In the genomic region with DNA sequence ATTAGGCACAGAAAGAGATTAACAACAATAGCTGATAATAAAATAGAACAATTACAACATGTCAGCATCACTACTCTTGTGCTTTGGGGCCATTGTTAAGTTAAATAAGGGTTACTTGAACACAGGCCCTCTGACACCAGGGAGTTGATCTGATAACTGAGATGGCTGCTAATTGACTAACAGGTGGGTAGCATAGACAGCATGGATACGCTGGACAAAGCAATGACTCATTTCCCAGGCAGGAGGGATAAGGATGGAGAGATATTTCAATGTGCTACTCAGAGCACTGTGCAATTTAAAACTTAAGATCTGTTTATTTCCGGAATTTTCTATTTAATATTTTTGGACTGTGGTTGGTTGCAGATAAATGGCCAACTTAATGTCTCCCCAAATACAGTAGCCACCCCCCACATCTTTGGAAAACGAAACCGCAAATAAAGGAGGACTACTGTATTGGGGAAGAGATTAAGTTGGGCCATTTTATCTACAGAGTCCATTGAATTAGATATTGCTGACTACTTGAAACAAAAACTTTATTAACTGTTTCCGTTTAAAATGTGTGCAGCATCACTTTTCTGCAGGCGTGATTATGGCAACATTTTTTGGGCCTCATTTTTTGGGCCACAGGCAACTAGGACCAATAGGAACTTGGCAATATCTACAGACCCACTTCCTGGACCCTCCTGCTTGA, we compare ENCODE assay signal across 1 cellular context.
TF ChIP-seq lines count a peak whose summit lies in the region.

No MANE protein-coding gene starts in this region.

TF ChIP-seq in K562, 482 proteins besides CTCF, POLR2A, EP300 and RAD21 (continued from another document and continues in another):
- TF ChIP-seq, protein P1, sequence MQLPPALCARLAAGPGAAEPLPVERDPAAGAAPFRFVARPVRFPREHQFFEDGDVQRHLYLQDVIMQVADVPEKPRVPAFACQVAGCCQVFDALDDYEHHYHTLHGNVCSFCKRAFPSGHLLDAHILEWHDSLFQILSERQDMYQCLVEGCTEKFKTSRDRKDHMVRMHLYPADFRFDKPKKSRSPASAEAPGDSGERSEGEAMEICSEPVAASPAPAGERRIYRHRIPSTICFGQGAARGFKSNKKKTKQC (CRISPR knock-in tag; IDR thresholded peaks at IDR 0.05) = no peak
- TF ChIP-seq RBM17 (IDR thresholded peaks at IDR 0.05; ENCODE audit: borderline replicate concordance, low read depth, low read length) = no peak
- no peak for TF ChIP-seq NR1H2 (CRISPR knock-in tag; IDR thresholded peaks at IDR 0.05)
- peak; percentile 29 for TF ChIP-seq FOS (IDR thresholded peaks at IDR 0.05; ENCODE audit: extremely low read depth, insufficient read length)
- peak; percentile 89 for TF ChIP-seq SMARCA4 (IDR thresholded peaks at IDR 0.05)
- TF ChIP-seq SRSF7 (optimal IDR thresholded peaks at IDR 0.05; ENCODE audit: low read depth, low read length) = no peak
- TF ChIP-seq GTF2E2 (tag; IDR thresholded peaks at IDR 0.05) = no peak
- peak; percentile 47; the same call in 1 of the 2 replicates for TF ChIP-seq CREM (IDR thresholded peaks at IDR 0.05; ENCODE audit: low read depth)
- no peak for TF ChIP-seq ATF7 (IDR thresholded peaks at IDR 0.05)
- TF ChIP-seq JUND (IDR thresholded peaks at IDR 0.05; ENCODE audit: borderline replicate concordance, low read depth, low read length) = peak; percentile 95
- peak; percentile 92 for TF ChIP-seq JUND (tag; IDR thresholded peaks at IDR 0.05; ENCODE audit: borderline replicate concordance, low read depth, low read length)
- TF ChIP-seq ZNF212 (CRISPR knock-in tag; IDR thresholded peaks at IDR 0.05) = no peak
- TF ChIP-seq PML (IDR thresholded peaks at IDR 0.05; ENCODE audit: low read length) = peak; percentile 31; the same call in 1 of the 2 replicates
- TF ChIP-seq, protein P2, sequence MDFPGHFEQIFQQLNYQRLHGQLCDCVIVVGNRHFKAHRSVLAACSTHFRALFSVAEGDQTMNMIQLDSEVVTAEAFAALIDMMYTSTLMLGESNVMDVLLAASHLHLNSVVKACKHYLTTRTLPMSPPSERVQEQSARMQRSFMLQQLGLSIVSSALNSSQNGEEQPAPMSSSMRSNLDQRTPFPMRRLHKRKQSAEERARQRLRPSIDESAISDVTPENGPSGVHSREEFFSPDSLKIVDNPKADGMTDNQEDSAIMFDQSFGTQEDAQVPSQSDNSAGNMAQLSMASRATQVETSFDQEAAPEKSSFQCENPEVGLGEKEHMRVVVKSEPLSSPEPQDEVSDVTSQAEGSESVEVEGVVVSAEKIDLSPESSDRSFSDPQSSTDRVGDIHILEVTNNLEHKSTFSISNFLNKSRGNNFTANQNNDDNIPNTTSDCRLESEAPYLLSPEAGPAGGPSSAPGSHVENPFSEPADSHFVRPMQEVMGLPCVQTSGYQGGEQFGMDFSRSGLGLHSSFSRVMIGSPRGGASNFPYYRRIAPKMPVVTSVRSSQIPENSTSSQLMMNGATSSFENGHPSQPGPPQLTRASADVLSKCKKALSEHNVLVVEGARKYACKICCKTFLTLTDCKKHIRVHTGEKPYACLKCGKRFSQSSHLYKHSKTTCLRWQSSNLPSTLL (IDR thresholded peaks at IDR 0.05) = no peak
- no peak for TF ChIP-seq ZFP30 (CRISPR knock-in tag; IDR thresholded peaks at IDR 0.05; ENCODE audit: borderline replicate concordance)
- peak; percentile 42; the same call in 1 of the 2 replicates for TF ChIP-seq MTA2 (IDR thresholded peaks at IDR 0.05; ENCODE audit: low read depth)
- peak; percentile 40; the same call in 1 of the 2 replicates for TF ChIP-seq C11orf30 (IDR thresholded peaks at IDR 0.05; ENCODE audit: low read depth)
- no peak for TF ChIP-seq ZFX (CRISPR knock-in tag; IDR thresholded peaks at IDR 0.05)
- TF ChIP-seq HDAC2 (IDR thresholded peaks at IDR 0.05) = peak; percentile 43; the same call in 1 of the 2 replicates
- TF ChIP-seq, protein P3, sequence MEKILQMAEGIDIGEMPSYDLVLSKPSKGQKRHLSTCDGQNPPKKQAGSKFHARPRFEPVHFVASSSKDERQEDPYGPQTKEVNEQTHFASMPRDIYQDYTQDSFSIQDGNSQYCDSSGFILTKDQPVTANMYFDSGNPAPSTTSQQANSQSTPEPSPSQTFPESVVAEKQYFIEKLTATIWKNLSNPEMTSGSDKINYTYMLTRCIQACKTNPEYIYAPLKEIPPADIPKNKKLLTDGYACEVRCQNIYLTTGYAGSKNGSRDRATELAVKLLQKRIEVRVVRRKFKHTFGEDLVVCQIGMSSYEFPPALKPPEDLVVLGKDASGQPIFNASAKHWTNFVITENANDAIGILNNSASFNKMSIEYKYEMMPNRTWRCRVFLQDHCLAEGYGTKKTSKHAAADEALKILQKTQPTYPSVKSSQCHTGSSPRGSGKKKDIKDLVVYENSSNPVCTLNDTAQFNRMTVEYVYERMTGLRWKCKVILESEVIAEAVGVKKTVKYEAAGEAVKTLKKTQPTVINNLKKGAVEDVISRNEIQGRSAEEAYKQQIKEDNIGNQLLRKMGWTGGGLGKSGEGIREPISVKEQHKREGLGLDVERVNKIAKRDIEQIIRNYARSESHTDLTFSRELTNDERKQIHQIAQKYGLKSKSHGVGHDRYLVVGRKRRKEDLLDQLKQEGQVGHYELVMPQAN (IDR thresholded peaks at IDR 0.05; ENCODE audit: borderline replicate concordance) = no peak
- TF ChIP-seq, protein P4, sequence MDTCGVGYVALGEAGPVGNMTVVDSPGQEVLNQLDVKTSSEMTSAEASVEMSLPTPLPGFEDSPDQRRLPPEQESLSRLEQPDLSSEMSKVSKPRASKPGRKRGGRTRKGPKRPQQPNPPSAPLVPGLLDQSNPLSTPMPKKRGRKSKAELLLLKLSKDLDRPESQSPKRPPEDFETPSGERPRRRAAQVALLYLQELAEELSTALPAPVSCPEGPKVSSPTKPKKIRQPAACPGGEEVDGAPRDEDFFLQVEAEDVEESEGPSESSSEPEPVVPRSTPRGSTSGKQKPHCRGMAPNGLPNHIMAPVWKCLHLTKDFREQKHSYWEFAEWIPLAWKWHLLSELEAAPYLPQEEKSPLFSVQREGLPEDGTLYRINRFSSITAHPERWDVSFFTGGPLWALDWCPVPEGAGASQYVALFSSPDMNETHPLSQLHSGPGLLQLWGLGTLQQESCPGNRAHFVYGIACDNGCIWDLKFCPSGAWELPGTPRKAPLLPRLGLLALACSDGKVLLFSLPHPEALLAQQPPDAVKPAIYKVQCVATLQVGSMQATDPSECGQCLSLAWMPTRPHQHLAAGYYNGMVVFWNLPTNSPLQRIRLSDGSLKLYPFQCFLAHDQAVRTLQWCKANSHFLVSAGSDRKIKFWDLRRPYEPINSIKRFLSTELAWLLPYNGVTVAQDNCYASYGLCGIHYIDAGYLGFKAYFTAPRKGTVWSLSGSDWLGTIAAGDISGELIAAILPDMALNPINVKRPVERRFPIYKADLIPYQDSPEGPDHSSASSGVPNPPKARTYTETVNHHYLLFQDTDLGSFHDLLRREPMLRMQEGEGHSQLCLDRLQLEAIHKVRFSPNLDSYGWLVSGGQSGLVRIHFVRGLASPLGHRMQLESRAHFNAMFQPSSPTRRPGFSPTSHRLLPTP (IDR thresholded peaks at IDR 0.05; ENCODE audit: borderline replicate concordance, extremely low read depth, insufficient read length) = no peak
- peak; percentile 15; the same call in 1 of the 2 replicates for TF ChIP-seq KLF16 (IDR thresholded peaks at IDR 0.05)
- TF ChIP-seq EZH2 (IDR thresholded peaks at IDR 0.05; ENCODE audit: borderline replicate concordance, low read depth, low read length) = no peak
- TF ChIP-seq PHF20 (IDR thresholded peaks at IDR 0.05; ENCODE audit: partially characterized antibody) = no peak
- TF ChIP-seq, protein P5, sequence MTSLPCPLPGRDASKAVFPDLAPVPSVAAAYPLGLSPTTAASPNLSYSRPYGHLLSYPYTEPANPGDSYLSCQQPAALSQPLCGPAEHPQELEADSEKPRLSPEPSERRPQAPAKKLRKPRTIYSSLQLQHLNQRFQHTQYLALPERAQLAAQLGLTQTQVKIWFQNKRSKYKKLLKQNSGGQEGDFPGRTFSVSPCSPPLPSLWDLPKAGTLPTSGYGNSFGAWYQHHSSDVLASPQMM (CRISPR knock-in tag; IDR thresholded peaks at IDR 0.05) = no peak
- no peak for TF ChIP-seq DIDO1 (tag; IDR thresholded peaks at IDR 0.05; ENCODE audit: low read depth)
- peak; percentile 29; the same call in 1 of the 2 replicates for TF ChIP-seq CXXC5 (CRISPR knock-in tag; IDR thresholded peaks at IDR 0.05)
- TF ChIP-seq, protein P6, sequence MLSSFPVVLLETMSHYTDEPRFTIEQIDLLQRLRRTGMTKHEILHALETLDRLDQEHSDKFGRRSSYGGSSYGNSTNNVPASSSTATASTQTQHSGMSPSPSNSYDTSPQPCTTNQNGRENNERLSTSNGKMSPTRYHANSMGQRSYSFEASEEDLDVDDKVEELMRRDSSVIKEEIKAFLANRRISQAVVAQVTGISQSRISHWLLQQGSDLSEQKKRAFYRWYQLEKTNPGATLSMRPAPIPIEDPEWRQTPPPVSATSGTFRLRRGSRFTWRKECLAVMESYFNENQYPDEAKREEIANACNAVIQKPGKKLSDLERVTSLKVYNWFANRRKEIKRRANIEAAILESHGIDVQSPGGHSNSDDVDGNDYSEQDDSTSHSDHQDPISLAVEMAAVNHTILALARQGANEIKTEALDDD (IDR thresholded peaks at IDR 0.05) = peak; percentile 86
- TF ChIP-seq CCAR2 (IDR thresholded peaks at IDR 0.05; ENCODE audit: low read depth, low read length) = no peak
- peak; percentile 43 for TF ChIP-seq MEIS2 (IDR thresholded peaks at IDR 0.05; ENCODE audit: partially characterized antibody)
- peak; percentile 84 for TF ChIP-seq TCF3 (CRISPR knock-in tag; IDR thresholded peaks at IDR 0.05)
- TF ChIP-seq ATF1 (CRISPR knock-in tag; IDR thresholded peaks at IDR 0.05) = no peak
- 0 out of 2 replicates have a peak, but pooled peaks have one; percentile 25 for TF ChIP-seq ATF1 (tag; IDR thresholded peaks at IDR 0.05)
- TF ChIP-seq SMARCE1 (IDR thresholded peaks at IDR 0.05) = peak; percentile 68; the same call in 1 of the 2 replicates
- no peak for TF ChIP-seq ARID2 (IDR thresholded peaks at IDR 0.05)
- no peak for TF ChIP-seq POLR2H (tag; IDR thresholded peaks at IDR 0.05; ENCODE audit: low read depth)
- peak; percentile 93 for TF ChIP-seq FOSL1 (tag; conservative IDR thresholded peaks at IDR 0.05)
- TF ChIP-seq, protein P7, sequence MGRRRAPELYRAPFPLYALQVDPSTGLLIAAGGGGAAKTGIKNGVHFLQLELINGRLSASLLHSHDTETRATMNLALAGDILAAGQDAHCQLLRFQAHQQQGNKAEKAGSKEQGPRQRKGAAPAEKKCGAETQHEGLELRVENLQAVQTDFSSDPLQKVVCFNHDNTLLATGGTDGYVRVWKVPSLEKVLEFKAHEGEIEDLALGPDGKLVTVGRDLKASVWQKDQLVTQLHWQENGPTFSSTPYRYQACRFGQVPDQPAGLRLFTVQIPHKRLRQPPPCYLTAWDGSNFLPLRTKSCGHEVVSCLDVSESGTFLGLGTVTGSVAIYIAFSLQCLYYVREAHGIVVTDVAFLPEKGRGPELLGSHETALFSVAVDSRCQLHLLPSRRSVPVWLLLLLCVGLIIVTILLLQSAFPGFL (CRISPR knock-in tag; IDR thresholded peaks at IDR 0.05) = no peak
- no peak for TF ChIP-seq ZNF347 (CRISPR knock-in tag; IDR thresholded peaks at IDR 0.05; ENCODE audit: low read depth)
- no peak for TF ChIP-seq EP400 (IDR thresholded peaks at IDR 0.05)
- TF ChIP-seq ZNF445 (CRISPR knock-in tag; IDR thresholded peaks at IDR 0.05; ENCODE audit: low read depth) = no peak
- no peak for TF ChIP-seq PHB2 (IDR thresholded peaks at IDR 0.05; ENCODE audit: low read depth)
- TF ChIP-seq, protein P8, sequence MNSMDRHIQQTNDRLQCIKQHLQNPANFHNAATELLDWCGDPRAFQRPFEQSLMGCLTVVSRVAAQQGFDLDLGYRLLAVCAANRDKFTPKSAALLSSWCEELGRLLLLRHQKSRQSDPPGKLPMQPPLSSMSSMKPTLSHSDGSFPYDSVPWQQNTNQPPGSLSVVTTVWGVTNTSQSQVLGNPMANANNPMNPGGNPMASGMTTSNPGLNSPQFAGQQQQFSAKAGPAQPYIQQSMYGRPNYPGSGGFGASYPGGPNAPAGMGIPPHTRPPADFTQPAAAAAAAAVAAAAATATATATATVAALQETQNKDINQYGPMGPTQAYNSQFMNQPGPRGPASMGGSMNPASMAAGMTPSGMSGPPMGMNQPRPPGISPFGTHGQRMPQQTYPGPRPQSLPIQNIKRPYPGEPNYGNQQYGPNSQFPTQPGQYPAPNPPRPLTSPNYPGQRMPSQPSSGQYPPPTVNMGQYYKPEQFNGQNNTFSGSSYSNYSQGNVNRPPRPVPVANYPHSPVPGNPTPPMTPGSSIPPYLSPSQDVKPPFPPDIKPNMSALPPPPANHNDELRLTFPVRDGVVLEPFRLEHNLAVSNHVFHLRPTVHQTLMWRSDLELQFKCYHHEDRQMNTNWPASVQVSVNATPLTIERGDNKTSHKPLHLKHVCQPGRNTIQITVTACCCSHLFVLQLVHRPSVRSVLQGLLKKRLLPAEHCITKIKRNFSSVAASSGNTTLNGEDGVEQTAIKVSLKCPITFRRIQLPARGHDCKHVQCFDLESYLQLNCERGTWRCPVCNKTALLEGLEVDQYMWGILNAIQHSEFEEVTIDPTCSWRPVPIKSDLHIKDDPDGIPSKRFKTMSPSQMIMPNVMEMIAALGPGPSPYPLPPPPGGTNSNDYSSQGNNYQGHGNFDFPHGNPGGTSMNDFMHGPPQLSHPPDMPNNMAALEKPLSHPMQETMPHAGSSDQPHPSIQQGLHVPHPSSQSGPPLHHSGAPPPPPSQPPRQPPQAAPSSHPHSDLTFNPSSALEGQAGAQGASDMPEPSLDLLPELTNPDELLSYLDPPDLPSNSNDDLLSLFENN (IDR thresholded peaks at IDR 0.05; ENCODE audit: low read depth in 2 of 2, low read length in 2 of 2) = 0 out of 4 replicates have a peak, but pooled peaks of 1 of the 2 experiments have one; percentile 52
- peak; percentile 78 for TF ChIP-seq ZEB2 (IDR thresholded peaks at IDR 0.05)
- no peak for TF ChIP-seq ZNF23 (CRISPR knock-in tag; IDR thresholded peaks at IDR 0.05)
- TF ChIP-seq NUFIP1 (IDR thresholded peaks at IDR 0.05; ENCODE audit: partially characterized antibody) = no peak
- TF ChIP-seq NCOR1 (IDR thresholded peaks at IDR 0.05) = peak; percentile 72
- TF ChIP-seq POLR2AphosphoS2 (IDR thresholded peaks at IDR 0.05; ENCODE audit: low read length) = no peak
- TF ChIP-seq MTA1 (IDR thresholded peaks at IDR 0.05; ENCODE audit: borderline replicate concordance) = no peak
- no peak for TF ChIP-seq CBX8 (IDR thresholded peaks at IDR 0.05; ENCODE audit: borderline replicate concordance, extremely low read depth, low read depth, low read length, poor library complexity, severe bottlenecking)
- TF ChIP-seq CTBP1 (IDR thresholded peaks at IDR 0.05; ENCODE audit: borderline replicate concordance) = peak; percentile 76; the same call in 1 of the 2 replicates
- peak; percentile 39 to 63; a peak in 2 of 4 replicates for TF ChIP-seq TRIM24 (IDR thresholded peaks at IDR 0.05)
- TF ChIP-seq ZNF146 (CRISPR knock-in tag; IDR thresholded peaks at IDR 0.05; ENCODE audit: unreplicated experiment) = no peak
- no peak for TF ChIP-seq SAFB (IDR thresholded peaks at IDR 0.05; ENCODE audit: borderline replicate concordance, low read depth, low read length)
- peak; percentile 83 for TF ChIP-seq SOX6 (IDR thresholded peaks at IDR 0.05)
- TF ChIP-seq CHCHD3 (CRISPR knock-in tag; IDR thresholded peaks at IDR 0.05) = no peak
- peak; percentile 73 for TF ChIP-seq TEAD4 (IDR thresholded peaks at IDR 0.05; ENCODE audit: low read length)
- no peak for TF ChIP-seq TEAD4 (CRISPR knock-in tag; IDR thresholded peaks at IDR 0.05; ENCODE audit: borderline replicate concordance)
- TF ChIP-seq NR4A1 (CRISPR knock-in tag; IDR thresholded peaks at IDR 0.05) = no peak
- TF ChIP-seq NR4A1 (tag; IDR thresholded peaks at IDR 0.05) = no peak
- no peak for TF ChIP-seq GTF2A2 (tag; IDR thresholded peaks at IDR 0.05)
- TF ChIP-seq JUN (IDR thresholded peaks at IDR 0.05; ENCODE audit: borderline replicate concordance, low read depth, low read length) = peak; percentile 84
- TF ChIP-seq JUN (CRISPR knock-in tag; IDR thresholded peaks at IDR 0.05; ENCODE audit: borderline replicate concordance) = no peak
